In genomic region chr1:197773856-197774255, GRCh38 we compare ENCODE assay signal across 9 cellular contexts. TPM values are rescaled to one million over a fixed set of nuclear protein-coding genes. Genes with fewer than 3 reads are reported as not detected.
DNase-seq lines count a peak whose midpoint lies in the region; ATAC-seq and TF ChIP-seq lines count a peak whose summit lies in the region.
"Had no signal": no experiment of that assay in that cellular context is flagged by ENCODE, and none has a peak within 500 bp of the region (broad histone marks: within the 10 kb centered on the region; RNA-seq: fewer than 3 reads in every experiment).

No MANE protein-coding gene starts in this region.

- ATAC-seq in Panc1 = no peak
- no peak for ATAC-seq in activated CD4-positive, CD25-positive, alpha-beta regulatory T cell treated with anti-CD3 and anti-CD28 coated beads, Interleukin-2, amount 50 U/mL, for 24 hours

- DNase-seq in Panc1 (ENCODE audit: low read depth, low spot score) (no peak), epithelial cell of esophagus (ENCODE audit: low read depth) (no peak), progenitor cell of endocrine pancreas (ENCODE audit: low spot score, unreplicated experiment) (no peak), GF-D8 (lab: John Stamatoyannopoulos, UW) (no peak), posterior cingulate gyrus (no peak), superior temporal gyrus (ENCODE audit: extremely low spot score) (no peak)
- DNase-seq: SHP77 treated with DMSO at 0.1 percent for 48 hours had no signal

- intact Hi-C loops in Panc1 (cut with micrococcal nuclease; ENCODE audit: unreplicated experiment) (no loop called here), posterior cingulate gyrus (cut with DNase I) (loop anchor here (10.0 kb wide), 1 partner anchor 381 kb away; the partner anchor contains the start of gene NEK7)

- no peaks in the 10 kb centered on the region for H3K36me3 Mint-ChIP-seq in progenitor cell of endocrine pancreas (ENCODE audit: insufficient read depth)

- H3K27ac Mint-ChIP-seq in progenitor cell of endocrine pancreas = peak overlapping the region; percentile 88

- H3K9me3 ChIP-seq in Panc1 (ENCODE audit: control insufficient read depth, insufficient read depth, low read depth, low read length) = no peaks in the 10 kb centered on the region

- no peaks in the 10 kb centered on the region for H3K27me3 ChIP-seq in Panc1 (ENCODE audit: control insufficient read depth, insufficient read depth, low read length)

- peaks cover 24% of the 10 kb centered on the region for H3K4me1 Mint-ChIP-seq in progenitor cell of endocrine pancreas (ENCODE audit: low read depth)

- POLR2A ChIA-PET in Panc1 (lab: Charles Lee) = no interaction called here

- H3K4me3 Mint-ChIP-seq in progenitor cell of endocrine pancreas (ENCODE audit: low read depth) = peak overlapping the region; percentile 81

- peaks cover 11% of the 10 kb centered on the region for H3K4me1 ChIP-seq in Panc1 (ENCODE audit: control insufficient read depth, insufficient read depth, low read length)

- H3K27me3 Mint-ChIP-seq in progenitor cell of endocrine pancreas = no peaks in the 10 kb centered on the region

- H3K27ac ChIP-seq in Panc1 (ENCODE audit: low read length) = no peak overlapping the region; the same call in 1 of the 2 replicates

- no peaks in the 10 kb centered on the region for H3K9me3 Mint-ChIP-seq in progenitor cell of endocrine pancreas (ENCODE audit: low read depth)

- no TSS peak for BruUV-seq in Panc1 (replicated peaks; lab: Mats Ljungman, UMichigan)

- no peaks in the 10 kb centered on the region; the same call in 1 of the 2 replicates for H3K36me3 ChIP-seq in Panc1 (ENCODE audit: control insufficient read depth, insufficient read depth, low read length)

- H3K4me3 ChIP-seq in GM08714 (ENCODE audit: low read length) (peak overlapping the region; percentile 57; the same call in 1 of the 2 replicates), Panc1 (ENCODE audit: low read depth in 2 of 2, low read length in 2 of 2) (peak overlapping the region; percentile 70 to 72; a peak in 3 of 4 replicates), epithelial cell of esophagus (ENCODE audit: low read length) (peak overlapping the region; percentile 66)

- TF ChIP-seq CTCF in Panc1 (IDR thresholded peaks at IDR 0.05) (no peak), epithelial cell of esophagus (IDR thresholded peaks at IDR 0.05; ENCODE audit: insufficient read depth, low read depth, low read length, missing control alignments) (no peak), progenitor cell of endocrine pancreas (IDR thresholded peaks at IDR 0.05; ENCODE audit: unreplicated experiment) (no peak)

- in situ Hi-C loops in Panc1 (cut with HindIII; ENCODE audit: low pct_unique_long_range_greater_than_20kb, low sequenced_read_pairs) = no loop called here

- CTCF ChIA-PET in Panc1 (lab: Charles Lee) = no interaction called here

RNA-seq across cellular contexts. Expression of gene DENND1B, which starts 1.4 kb away (rescaled TPM):
- total RNA-seq in Panc1 (2021; ENCODE audit: unreplicated experiment) (7.7 TPM), progenitor cell of endocrine pancreas (15.7 and 18.3 TPM in 2 replicates)
- 2.9 TPM for polyA plus RNA-seq in Panc1 (2012; ENCODE audit: insufficient read length)
